Comparison of ENCODE assay signal across 6 cellular contexts in genomic region chr9:41754827-41755226, GRCh38.
A peak's percentile ranks its signal among the peaks of the same experiment; 100 is the strongest.
DNase-seq lines count a peak whose midpoint lies in the region; FAIRE-seq and TF ChIP-seq lines count a peak whose summit lies in the region.
"Not testable (repeated sequence)": the region's sequence is repeated elsewhere in the genome, so short reads cannot be mapped to it uniquely, and the experiment has no call there.

No MANE protein-coding gene starts in this region.

- H3K27me3 ChIP-seq in endodermal cell (ENCODE audit: control insufficient read depth, insufficient read depth, low read length, poor library complexity, severe bottlenecking); spleen (replicated peaks in 1 of 7): not testable (repeated sequence)

- not testable (repeated sequence) for H3K4me3 Mint-ChIP-seq in chondrocyte (ENCODE audit: unreplicated experiment); endodermal cell; nephron progenitor cell

- not testable (repeated sequence) for H3K27me3 Mint-ChIP-seq in chondrocyte (ENCODE audit: low read depth); endodermal cell (ENCODE audit: insufficient read depth); nephron progenitor cell (ENCODE audit: low read depth, poor library complexity)

- not testable (repeated sequence) for FAIRE-seq in kidney (lab: Jason Lieb, UNC)

- H3K27ac Mint-ChIP-seq in chondrocyte (ENCODE audit: unreplicated experiment); endodermal cell; nephron progenitor cell: not testable (repeated sequence)

- H3K9ac ChIP-seq in endodermal cell (ENCODE audit: extremely low read depth, low read length, poor library complexity, severe bottlenecking); kidney (ENCODE audit: low read length in 2 of 2): not testable (repeated sequence)

- 79% methylated on average over 6 of the region's 9 CpGs; no CpG with 5 or more reads in 1 of the 2 experiments for WGBS in endodermal cell (ENCODE audit: insufficient coverage in 1 of 2, insufficient read length in 1 of 2), 2 experiments
- 70 to 84% (median 82%) methylated on average over 2 to 8 of the region's 9 CpGs; no CpG with 5 or more reads in 1 of the 5 donors for WGBS in spleen, 5 donors

- not testable (repeated sequence) for H3K4me1 ChIP-seq in endodermal cell (ENCODE audit: control insufficient read depth, insufficient read depth, low read length); kidney (ENCODE audit: control insufficient read depth in 1 of 2, insufficient read depth in 1 of 2, low read depth in 1 of 2, low read length in 2 of 2); spleen

- not testable (repeated sequence) for H3K36me3 Mint-ChIP-seq in chondrocyte (ENCODE audit: low read depth); endodermal cell (ENCODE audit: low read depth); nephron progenitor cell (ENCODE audit: low read depth)

- not testable (repeated sequence) for H3K27ac ChIP-seq in endodermal cell (ENCODE audit: low read depth, low read length); kidney (ENCODE audit: low read depth in 2 of 2, low read length in 2 of 2); spleen

- H3K9me3 Mint-ChIP-seq in chondrocyte (ENCODE audit: low read depth); endodermal cell; nephron progenitor cell: not testable (repeated sequence)

- H3K4me1 Mint-ChIP-seq in chondrocyte (ENCODE audit: low read depth); endodermal cell: not testable (repeated sequence)
- H3K4me1 Mint-ChIP-seq in nephron progenitor cell, result peaks cover 11% of the 10 kb centered on the region

- DNase-seq in chondrocyte (ENCODE audit: low spot score) (peak; percentile 86), endodermal cell (peak; percentile 20), kidney (peak; percentile 72), left kidney (ENCODE audit: low read depth, low spot score) (peak; percentile 72), nephron progenitor cell (peak; percentile 64), spleen (peak; percentile 60)

- TF ChIP-seq CTCF in chondrocyte (IDR thresholded peaks at IDR 0.05); endodermal cell (conservative IDR thresholded peaks at IDR 0.05); kidney (IDR thresholded peaks at IDR 0.05; ENCODE audit: borderline replicate concordance, extremely low read depth, insufficient read depth); nephron progenitor cell (IDR thresholded peaks at IDR 0.05); spleen (IDR thresholded peaks at IDR 0.05 in 8 of 11, conservative IDR thresholded peaks at IDR 0.05 in 3 of 11): not testable (repeated sequence)

- H3K4me3 ChIP-seq in endodermal cell (ENCODE audit: low read length); kidney (ENCODE audit: low read length in 2 of 2); spleen: not testable (repeated sequence)

- intact Hi-C loops in kidney (cut with DNase I); spleen (cut with DNase I; ENCODE audit: low total_unique reads): not testable (repeated sequence)

- H3K36me3 ChIP-seq in endodermal cell (ENCODE audit: control insufficient read depth, insufficient read depth, low read length); kidney (ENCODE audit: control insufficient read depth in 1 of 2, insufficient read depth in 2 of 2, low read length in 2 of 2); spleen: not testable (repeated sequence)

- TF ChIP-seq POLR2A in spleen (IDR thresholded peaks at IDR 0.05), result not testable (repeated sequence)

- H3K9me3 ChIP-seq in endodermal cell (ENCODE audit: control insufficient read depth, low read length); kidney (ENCODE audit: control insufficient read depth in 1 of 2, low read length in 2 of 2); spleen: not testable (repeated sequence)

Comparison
In these comparisons a context has a peak if more than half of its experiments do, and no peak if none do; other contexts are left out.
1. DNase-seq: peak in every context shown above with its lines; median percentile 86 in chondrocyte; 72 in kidney; 72 in left kidney; 64 in nephron progenitor cell; 60 in spleen; 20 in endodermal cell.